In genomic region chr2:43115884-43116283, GRCh38 we compare ENCODE assay signal across 14 cellular contexts.
DNase-seq lines count a peak whose midpoint lies in the region; ATAC-seq and TF ChIP-seq lines count a peak whose summit lies in the region.
"Had no signal": no experiment of that assay in that cellular context is flagged by ENCODE, and none has a peak within 500 bp of the region (broad histone marks: within the 10 kb centered on the region; RNA-seq: fewer than 3 reads in every experiment).

No MANE protein-coding gene starts in this region.

- no peaks in the 10 kb centered on the region for H3K9me2 ChIP-seq in hepatocyte (replicated peaks; ENCODE audit: insufficient read depth)

- peaks cover 3% of the 10 kb centered on the region for H3K9me3 Mint-ChIP-seq in stimulated activated effector memory CD8-positive, alpha-beta T cell treated with anti-CD3 and anti-CD28 coated beads, Interleukin-12 subunit alpha, Interleukin-12 subunit beta, amount 100 ng/mL, for 72 hours
- peaks cover 10% of the 10 kb centered on the region for H3K9me3 Mint-ChIP-seq in CD4-positive, alpha-beta T cell

- H3K27me3 ChIP-seq in DND-41 (ENCODE audit: insufficient read depth, low read length, poor library complexity) (no peaks in the 10 kb centered on the region), hepatocyte (no peaks in the 10 kb centered on the region), smooth muscle cell (ENCODE audit: low read depth) (no peaks in the 10 kb centered on the region)
- no peaks in the 10 kb centered on the region for H3K27me3 ChIP-seq in CD4-positive, alpha-beta T cell (ENCODE audit: control insufficient read depth, insufficient read depth, low read length)
- H3K27me3 ChIP-seq: BE2C had no signal

- no peaks in the 10 kb centered on the region for H3K36me3 Mint-ChIP-seq in stimulated activated effector memory CD8-positive, alpha-beta T cell treated with anti-CD3 and anti-CD28 coated beads, Interleukin-12 subunit alpha, Interleukin-12 subunit beta, amount 100 ng/mL, for 72 hours
- H3K36me3 Mint-ChIP-seq in CD4-positive, alpha-beta T cell (ENCODE audit: low read depth), result peaks cover 11% of the 10 kb centered on the region

- no peak for DNase-seq in DND-41
- DNase-seq in RWPE1 (ENCODE audit: low spot score), result no peak
- DNase-seq in hepatocyte (ENCODE audit: low spot score), result no peak
- DNase-seq in stimulated activated effector memory CD8-positive, alpha-beta T cell treated with anti-CD3 and anti-CD28 coated beads, Interleukin-12 subunit alpha, Interleukin-12 subunit beta, amount 100 ng/mL, for 72 hours (ENCODE audit: low spot score in 2 of 2), result no peak
- no peak for DNase-seq in NCI-H187 treated with DMSO at 0.1 percent for 48 hours (lab: John Stamatoyannopoulos, UW)
- no peak for DNase-seq in CD4-positive, alpha-beta T cell
- no peak for DNase-seq in smooth muscle cell (lab: John Stamatoyannopoulos, UW; ENCODE audit: unreplicated experiment)
- DNase-seq: BE2C, DMS53, H7 had no signal

- H3K27ac ChIP-seq in DND-41 (ENCODE audit: low read length), result 0 out of 2 replicates have a peak overlapping the region, but pooled peaks have one; percentile 18
- H3K27ac ChIP-seq in RWPE1, result peak overlapping the region; percentile 36
- H3K27ac ChIP-seq in hepatocyte, result peak overlapping the region; percentile 46
- no peak overlapping the region for H3K27ac ChIP-seq in CD4-positive, alpha-beta T cell (ENCODE audit: low read depth, low read length)
- H3K27ac ChIP-seq in smooth muscle cell (ENCODE audit: low read depth), result no peak overlapping the region
- H3K27ac ChIP-seq: HL-60 had no signal

- no peaks in the 10 kb centered on the region for H3K4me1 Mint-ChIP-seq in stimulated activated effector memory CD8-positive, alpha-beta T cell treated with anti-CD3 and anti-CD28 coated beads, Interleukin-12 subunit alpha, Interleukin-12 subunit beta, amount 100 ng/mL, for 72 hours
- peaks cover 4% of the 10 kb centered on the region for H3K4me1 Mint-ChIP-seq in CD4-positive, alpha-beta T cell (ENCODE audit: low read depth)
- H3K4me1 Mint-ChIP-seq: GM23338 had no signal

- H3K27ac Mint-ChIP-seq in stimulated activated effector memory CD8-positive, alpha-beta T cell treated with anti-CD3 and anti-CD28 coated beads, Interleukin-12 subunit alpha, Interleukin-12 subunit beta, amount 100 ng/mL, for 72 hours, result peak overlapping the region; percentile 11
- no peak overlapping the region for H3K27ac Mint-ChIP-seq in CD4-positive, alpha-beta T cell
- H3K27ac Mint-ChIP-seq: GM23338 had no signal

- CTCF ChIA-PET in RWPE1 (lab: Yijun Ruan, JAX), result interaction anchor here (1.5 kb wide), 1 partner anchor 257 kb away, joined by 3 read pairs; no protein-coding TSS in a partner anchor
- CTCF ChIA-PET in CD4-positive, alpha-beta T cell (lab: Charles Lee), result interaction anchor here (0.6 kb wide), 1 partner anchor 86 kb away, joined by 3 read pairs; no protein-coding TSS in a partner anchor

- ATAC-seq in DND-41 (ENCODE audit: insufficient read depth, low read depth), result no peak
- ATAC-seq in stimulated activated effector memory CD8-positive, alpha-beta T cell treated with anti-CD3 and anti-CD28 coated beads, Interleukin-12 subunit alpha, Interleukin-12 subunit beta, amount 100 ng/mL, for 72 hours, result no peak
- no peak for ATAC-seq in CD4-positive, alpha-beta T cell (ENCODE audit: poor library complexity)
- ATAC-seq: GM12878, GM23338 had no signal

- no peak overlapping the region for H2AFZ ChIP-seq in DND-41 (ENCODE audit: low read depth, low read length)
- H2AFZ ChIP-seq in hepatocyte, result no peak overlapping the region
- no peak overlapping the region for H2AFZ ChIP-seq in smooth muscle cell (ENCODE audit: low read depth)
- H2AFZ ChIP-seq: GM23338 had no signal

- H3K27me3 Mint-ChIP-seq in CD4-positive, alpha-beta T cell, result no peaks in the 10 kb centered on the region

- H3K79me2 ChIP-seq in DND-41 (ENCODE audit: insufficient read depth, low read length) (no peaks in the 10 kb centered on the region), hepatocyte (no peaks in the 10 kb centered on the region), smooth muscle cell (ENCODE audit: low read depth) (no peaks in the 10 kb centered on the region)

- intact Hi-C loops in CD4-positive, alpha-beta T cell (cut with DNase I, micrococcal nuclease), result no loop called here

- 68% methylated on average over 5 of the region's 5 CpGs for WGBS in hepatocyte (ENCODE audit: low lambda C conversion rate, missing lambda C conversion rate)
- 74% methylated on average over 5 of the region's 5 CpGs for WGBS in smooth muscle cell (ENCODE audit: low lambda C conversion rate)

- no peaks in the 10 kb centered on the region; the same call in 1 of the 2 replicates for H3K36me3 ChIP-seq in DND-41 (ENCODE audit: insufficient read depth, low read length)
- no peaks in the 10 kb centered on the region for H3K36me3 ChIP-seq in hepatocyte (replicated peaks; ENCODE audit: insufficient read depth, low read depth)
- H3K36me3 ChIP-seq in smooth muscle cell (ENCODE audit: low read depth), result no peaks in the 10 kb centered on the region
- H3K36me3 ChIP-seq: BE2C had no signal

- H3K4me3 ChIP-seq in DND-41 (ENCODE audit: low read depth in 1 of 2, low read length in 2 of 2), result no peak overlapping the region
- H3K4me3 ChIP-seq in hepatocyte, result no peak overlapping the region
- H3K4me3 ChIP-seq in smooth muscle cell, result no peak overlapping the region
- H3K4me3 ChIP-seq: GM12878, GM23338 had no signal

- no peaks in the 10 kb centered on the region for H3F3A ChIP-seq in smooth muscle cell (ENCODE audit: low read depth)

- TF ChIP-seq CTCF in DND-41 (IDR thresholded peaks at IDR 0.05; ENCODE audit: borderline replicate concordance, extremely low read depth, low read length, poor library complexity, severe bottlenecking) (no peak), RWPE1 (conservative IDR thresholded peaks at IDR 0.05; ENCODE audit: low read depth) (no peak), hepatocyte (IDR thresholded peaks at IDR 0.05; ENCODE audit: poor library complexity) (no peak), smooth muscle cell (IDR thresholded peaks at IDR 0.05; ENCODE audit: borderline replicate concordance, insufficient read depth, poor library complexity, severe bottlenecking) (no peak)
- TF ChIP-seq CTCF in CD4-positive, alpha-beta T cell (IDR thresholded peaks at IDR 0.05), result no peak

- POLR2A ChIA-PET in RWPE1 (lab: Yijun Ruan, JAX; ENCODE audit: low non-redundant PET), result no interaction called here
- POLR2A ChIA-PET in CD4-positive, alpha-beta T cell (lab: Charles Lee), result no interaction called here

- H3K4me2 ChIP-seq in DND-41 (ENCODE audit: insufficient read depth, low read length), result no peak overlapping the region
- H3K4me2 ChIP-seq in hepatocyte, result no peak overlapping the region
- no peak overlapping the region for H3K4me2 ChIP-seq in smooth muscle cell
- H3K4me2 ChIP-seq: GM23338 had no signal

- H3K9ac ChIP-seq in DND-41 (ENCODE audit: low read depth, low read length) (no peak overlapping the region), smooth muscle cell (ENCODE audit: low read depth) (no peak overlapping the region)

- no peaks in the 10 kb centered on the region for H4K20me1 ChIP-seq in DND-41 (ENCODE audit: insufficient read depth, low read length)
- H4K20me1 ChIP-seq in hepatocyte (ENCODE audit: insufficient read depth, poor library complexity, severe bottlenecking), result no peaks in the 10 kb centered on the region
- no peaks in the 10 kb centered on the region for H4K20me1 ChIP-seq in smooth muscle cell (ENCODE audit: low read depth)

- H3K9me3 ChIP-seq in DND-41 (ENCODE audit: insufficient read depth, low read length, severe bottlenecking) (peaks cover 4% of the 10 kb centered on the region), hepatocyte (ENCODE audit: low read depth) (no peaks in the 10 kb centered on the region), smooth muscle cell (replicated peaks; ENCODE audit: low read depth) (no peaks in the 10 kb centered on the region)
- H3K9me3 ChIP-seq in CD4-positive, alpha-beta T cell (ENCODE audit: control insufficient read depth, low read length), result peaks cover 9% of the 10 kb centered on the region
- H3K9me3 ChIP-seq: BE2C had no signal

- H3K4me1 ChIP-seq in DND-41 (ENCODE audit: insufficient read depth, low read length), result peaks cover 28% of the 10 kb centered on the region
- peaks cover 3% of the 10 kb centered on the region for H3K4me1 ChIP-seq in hepatocyte (ENCODE audit: insufficient read depth)
- peaks cover 5% of the 10 kb centered on the region for H3K4me1 ChIP-seq in smooth muscle cell (ENCODE audit: low read depth)

- no peak overlapping the region for H3K4me3 Mint-ChIP-seq in stimulated activated effector memory CD8-positive, alpha-beta T cell treated with anti-CD3 and anti-CD28 coated beads, Interleukin-12 subunit alpha, Interleukin-12 subunit beta, amount 100 ng/mL, for 72 hours
- H3K4me3 Mint-ChIP-seq in CD4-positive, alpha-beta T cell, result no peak overlapping the region
- H3K4me3 Mint-ChIP-seq: CD14-positive monocyte, GM23338 had no signal

Comparison
In these comparisons a context has a peak if more than half of its experiments do, and no peak if none do; other contexts are left out.
1. H3K27ac ChIP-seq: peak in DND-41 (single experiment), RWPE1 (single experiment) and hepatocyte (single experiment); none in CD4-positive, alpha-beta T cell (single experiment) and smooth muscle cell (single experiment).